8 cellular contexts compared by ENCODE assay signal in the genomic region with DNA sequence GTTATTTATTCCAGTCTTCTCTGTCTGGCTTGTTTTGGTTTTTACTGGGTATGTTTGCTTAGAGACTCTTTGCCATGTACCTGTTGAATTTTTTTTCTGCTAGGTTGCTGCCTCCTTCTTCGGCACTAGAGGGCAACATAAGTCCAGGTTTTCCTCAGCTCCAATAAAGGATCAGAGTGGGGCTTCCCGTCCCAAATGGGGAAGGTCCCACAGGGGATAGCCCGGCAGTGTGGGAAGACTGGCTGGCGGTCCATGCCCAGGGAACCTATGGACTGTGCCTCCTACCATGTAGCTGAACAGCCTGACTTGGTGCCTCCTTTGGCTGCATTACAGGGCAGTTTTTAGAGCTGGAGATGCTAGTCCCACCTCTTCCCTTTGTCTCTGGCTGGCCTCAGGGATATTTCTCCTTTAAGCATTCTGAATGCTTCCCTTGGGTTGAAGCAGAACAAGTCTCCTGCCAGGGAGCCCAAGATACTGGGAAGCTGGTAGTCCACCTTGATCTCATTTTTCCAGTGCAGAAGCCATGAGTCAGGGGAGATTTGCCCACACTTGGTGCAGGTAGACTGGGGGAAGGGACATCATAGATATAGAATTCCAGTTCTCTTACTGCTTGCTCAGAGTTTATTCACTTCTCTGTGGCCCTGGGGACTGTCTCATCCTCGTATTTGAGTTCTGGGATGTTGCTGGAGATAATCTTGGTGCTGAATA.
DNase-seq lines count a peak whose midpoint lies in the region; ATAC-seq and TF ChIP-seq lines count a peak whose summit lies in the region.

No MANE protein-coding gene starts in this region.

- intact Hi-C loops in mucosa of descending colon (cut with DNase I, micrococcal nuclease) = loop anchor here in 1 of 2 donors (10.0 kb wide), 1 partner anchor 267 kb away; no protein-coding TSS in a partner anchor

- ATAC-seq in mucosa of descending colon (peak; percentile 51), GM19397 (IDR thresholded peaks at IDR 0.05; ENCODE audit: unreplicated experiment) (no peak), GM21786 (IDR thresholded peaks at IDR 0.05; ENCODE audit: unreplicated experiment) (no peak)

- no peaks in the 10 kb centered on the region for H3K27me3 ChIP-seq in SU-DHL-6 (ENCODE audit: low read length)

- no peak overlapping the region for H3K4me2 ChIP-seq in SU-DHL-6 (ENCODE audit: low read depth, low read length, poor library complexity, severe bottlenecking)

- no peaks in the 10 kb centered on the region for H4K20me1 ChIP-seq in SU-DHL-6 (ENCODE audit: low read depth, low read length)

- H3K27ac ChIP-seq in SU-DHL-6 (ENCODE audit: low read depth, low read length) = no peak overlapping the region

- TF ChIP-seq RAD21 in Ishikawa (IDR thresholded peaks at IDR 0.05; ENCODE audit: low read depth) = peak; percentile 88

- H3K36me3 ChIP-seq in SU-DHL-6 (ENCODE audit: low read length) (no peaks in the 10 kb centered on the region), mucosa of descending colon (ENCODE audit: low read depth) (no peaks in the 10 kb centered on the region)

- H3K4me1 ChIP-seq in mucosa of descending colon (ENCODE audit: low read depth) = no peaks in the 10 kb centered on the region

- H3K9me3 ChIP-seq in SU-DHL-6 (ENCODE audit: insufficient read depth, low read length) (peaks cover 5% of the 10 kb centered on the region; the same call in 1 of the 2 replicates), mucosa of descending colon (peaks cover 8% of the 10 kb centered on the region)

- H3K4me3 ChIP-seq in SU-DHL-6 (ENCODE audit: insufficient read depth, low read length, poor library complexity, severe bottlenecking) (no peak overlapping the region), mucosa of descending colon (no peak overlapping the region)

- H2AFZ ChIP-seq in SU-DHL-6 (ENCODE audit: low read depth, low read length, severe bottlenecking) = no peak overlapping the region

- H3F3A ChIP-seq in SU-DHL-6 (ENCODE audit: insufficient read depth) = no peaks in the 10 kb centered on the region

- TF ChIP-seq CTCF in SU-DHL-6 (IDR thresholded peaks at IDR 0.05; ENCODE audit: insufficient read depth, low read length, poor library complexity, severe bottlenecking) = peak; percentile 89
- TF ChIP-seq CTCF in mucosa of descending colon (IDR thresholded peaks at IDR 0.05) = peak; percentile 35

- TF ChIP-seq EP300 in Ishikawa (IDR thresholded peaks at IDR 0.05; ENCODE audit: borderline replicate concordance) = no peak

- H3K79me2 ChIP-seq in SU-DHL-6 (ENCODE audit: insufficient read depth, low read length) = no peaks in the 10 kb centered on the region

- H3K9ac ChIP-seq in SU-DHL-6 (ENCODE audit: low read length) = no peak overlapping the region

- DNase-seq in NCI-H2227 (lab: John Stamatoyannopoulos, UW; ENCODE audit: unreplicated experiment) (peak; percentile 27), NCI-H2227 treated with DMSO at 0.1 percent for 48 hours (lab: John Stamatoyannopoulos, UW) (no peak), dermis blood vessel endothelial cell (peak; percentile 74), mucosa of descending colon (peak; percentile 22 to 29 (median 28))

- no peaks in the 10 kb centered on the region for H3K9me2 ChIP-seq in SU-DHL-6 (replicated peaks; ENCODE audit: insufficient read depth, low read length)

TF ChIP-seq in Ishikawa, 13 proteins besides CTCF, POLR2A, EP300 and RAD21:
- TF ChIP-seq TCF12 (IDR thresholded peaks at IDR 0.05; ENCODE audit: low read depth) (peak; percentile 39; the same call in 1 of the 2 replicates), CEBPB (IDR thresholded peaks at IDR 0.05) (no peak), ZBTB7A (IDR thresholded peaks at IDR 0.05; ENCODE audit: low read depth) (no peak)
- TF ChIP-seq, protein P1, sequence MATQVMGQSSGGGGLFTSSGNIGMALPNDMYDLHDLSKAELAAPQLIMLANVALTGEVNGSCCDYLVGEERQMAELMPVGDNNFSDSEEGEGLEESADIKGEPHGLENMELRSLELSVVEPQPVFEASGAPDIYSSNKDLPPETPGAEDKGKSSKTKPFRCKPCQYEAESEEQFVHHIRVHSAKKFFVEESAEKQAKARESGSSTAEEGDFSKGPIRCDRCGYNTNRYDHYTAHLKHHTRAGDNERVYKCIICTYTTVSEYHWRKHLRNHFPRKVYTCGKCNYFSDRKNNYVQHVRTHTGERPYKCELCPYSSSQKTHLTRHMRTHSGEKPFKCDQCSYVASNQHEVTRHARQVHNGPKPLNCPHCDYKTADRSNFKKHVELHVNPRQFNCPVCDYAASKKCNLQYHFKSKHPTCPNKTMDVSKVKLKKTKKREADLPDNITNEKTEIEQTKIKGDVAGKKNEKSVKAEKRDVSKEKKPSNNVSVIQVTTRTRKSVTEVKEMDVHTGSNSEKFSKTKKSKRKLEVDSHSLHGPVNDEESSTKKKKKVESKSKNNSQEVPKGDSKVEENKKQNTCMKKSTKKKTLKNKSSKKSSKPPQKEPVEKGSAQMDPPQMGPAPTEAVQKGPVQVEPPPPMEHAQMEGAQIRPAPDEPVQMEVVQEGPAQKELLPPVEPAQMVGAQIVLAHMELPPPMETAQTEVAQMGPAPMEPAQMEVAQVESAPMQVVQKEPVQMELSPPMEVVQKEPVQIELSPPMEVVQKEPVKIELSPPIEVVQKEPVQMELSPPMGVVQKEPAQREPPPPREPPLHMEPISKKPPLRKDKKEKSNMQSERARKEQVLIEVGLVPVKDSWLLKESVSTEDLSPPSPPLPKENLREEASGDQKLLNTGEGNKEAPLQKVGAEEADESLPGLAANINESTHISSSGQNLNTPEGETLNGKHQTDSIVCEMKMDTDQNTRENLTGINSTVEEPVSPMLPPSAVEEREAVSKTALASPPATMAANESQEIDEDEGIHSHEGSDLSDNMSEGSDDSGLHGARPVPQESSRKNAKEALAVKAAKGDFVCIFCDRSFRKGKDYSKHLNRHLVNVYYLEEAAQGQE (IDR thresholded peaks at IDR 0.05; ENCODE audit: low read depth) = no peak
